In genomic region chr5:154318691-154319090, GRCh38 we compare ENCODE assay signal across 19 cellular contexts.
"Had no signal": no experiment of that assay in that cellular context is flagged by ENCODE, and none has a peak within 500 bp of the region (broad histone marks: within the 10 kb centered on the region; RNA-seq: fewer than 3 reads in every experiment).

No MANE protein-coding gene starts in this region.

- H3K4me3 Mint-ChIP-seq: activated CD4-positive, alpha-beta memory T cell treated with anti-CD3 and anti-CD28 coated beads for 36 hours; activated T-cell treated with anti-CD3 and anti-CD28 coated beads, Interleukin-2, amount 50 U/mL, for 72 hours; brain; naive thymus-derived CD4-positive, alpha-beta T cell; stimulated activated naive CD8-positive, alpha-beta T cell treated with anti-CD3 and anti-CD28 coated beads, Interleukin-15, amount 100 ng/mL, for 72 hours had no signal

- DNase-seq: activated CD4-positive, alpha-beta memory T cell treated with anti-CD3 and anti-CD28 coated beads for 36 hours; activated CD4-positive, alpha-beta T cell treated with anti-CD3 and anti-CD28 coated beads for 48 hours; activated effector memory CD4-positive, alpha-beta T cell treated with anti-CD3 and anti-CD28 coated beads, Interleukin-2, amount 50 U/mL, for 16 hours; activated naive CD4-positive, alpha-beta T cell treated with anti-CD3 and anti-CD28 coated beads, Interleukin-2, amount 50 U/mL, for 16 hours; activated T-cell treated with anti-CD3 and anti-CD28 coated beads, Interleukin-2, amount 50 U/mL, for 72 hours; aorta; central memory CD4-positive, alpha-beta T cell; effector memory CD4-positive, alpha-beta T cell; left ventricle myocardium inferior; naive thymus-derived CD4-positive, alpha-beta T cell; pancreas; right cardiac atrium; stimulated activated CD4-positive, alpha-beta T cell treated with anti-CD3 and anti-CD28 coated beads, Interleukin-12 subunit alpha, Interleukin-12 subunit beta, amount 100 ng/mL, for 4 hours; stimulated activated CD4-positive, alpha-beta T cell treated with anti-CD3 and anti-CD28 coated beads, Interleukin-4, amount 100 ng/mL, for 4 hours; stimulated activated naive CD8-positive, alpha-beta T cell treated with anti-CD3 and anti-CD28 coated beads, Interleukin-15, amount 100 ng/mL, for 72 hours; tibial artery had no signal

- H3K9me3 ChIP-seq: left ventricle myocardium inferior, pancreas, tibial artery had no signal

- ATAC-seq: activated T-cell treated with anti-CD3 and anti-CD28 coated beads, Interleukin-2, amount 50 U/mL, for 72 hours; naive thymus-derived CD4-positive, alpha-beta T cell; pancreas; right cardiac atrium; stimulated activated naive CD8-positive, alpha-beta T cell treated with anti-CD3 and anti-CD28 coated beads, Interleukin-15, amount 100 ng/mL, for 72 hours had no signal

- H3K27me3 ChIP-seq: foreskin keratinocyte, pancreas, tibial artery had no signal

- H3K27ac ChIP-seq: foreskin keratinocyte, left ventricle myocardium inferior, pancreas, tibial artery had no signal

- H3K4me1 ChIP-seq: foreskin keratinocyte had no signal

- H3K36me3 ChIP-seq: left ventricle myocardium inferior, pancreas had no signal

- H3K27ac Mint-ChIP-seq: activated CD4-positive, alpha-beta memory T cell treated with anti-CD3 and anti-CD28 coated beads for 36 hours; activated T-cell treated with anti-CD3 and anti-CD28 coated beads, Interleukin-2, amount 50 U/mL, for 72 hours; naive thymus-derived CD4-positive, alpha-beta T cell; stimulated activated naive CD8-positive, alpha-beta T cell treated with anti-CD3 and anti-CD28 coated beads, Interleukin-15, amount 100 ng/mL, for 72 hours had no signal

- H3K27me3 Mint-ChIP-seq: activated CD4-positive, alpha-beta memory T cell treated with anti-CD3 and anti-CD28 coated beads for 36 hours; naive thymus-derived CD4-positive, alpha-beta T cell; stimulated activated naive CD8-positive, alpha-beta T cell treated with anti-CD3 and anti-CD28 coated beads, Interleukin-15, amount 100 ng/mL, for 72 hours had no signal

- FAIRE-seq: colon, pancreas had no signal

- H3K9me3 Mint-ChIP-seq: activated CD4-positive, alpha-beta memory T cell treated with anti-CD3 and anti-CD28 coated beads for 36 hours; activated T-cell treated with anti-CD3 and anti-CD28 coated beads, Interleukin-2, amount 50 U/mL, for 72 hours; brain; naive thymus-derived CD4-positive, alpha-beta T cell; stimulated activated naive CD8-positive, alpha-beta T cell treated with anti-CD3 and anti-CD28 coated beads, Interleukin-15, amount 100 ng/mL, for 72 hours had no signal

- H3K4me3 ChIP-seq: left ventricle myocardium inferior, pancreas, tibial artery had no signal
